Comparison of ENCODE assay signal across 1 cellular context in genomic region chr14:98161366-98161765, GRCh38.
TF ChIP-seq lines count a peak whose summit lies in the region.

No MANE protein-coding gene starts in this region.

TF ChIP-seq in neural cell, 6 proteins besides CTCF, POLR2A, EP300 and RAD21 (continued from another document):
- TF ChIP-seq, protein P1, sequence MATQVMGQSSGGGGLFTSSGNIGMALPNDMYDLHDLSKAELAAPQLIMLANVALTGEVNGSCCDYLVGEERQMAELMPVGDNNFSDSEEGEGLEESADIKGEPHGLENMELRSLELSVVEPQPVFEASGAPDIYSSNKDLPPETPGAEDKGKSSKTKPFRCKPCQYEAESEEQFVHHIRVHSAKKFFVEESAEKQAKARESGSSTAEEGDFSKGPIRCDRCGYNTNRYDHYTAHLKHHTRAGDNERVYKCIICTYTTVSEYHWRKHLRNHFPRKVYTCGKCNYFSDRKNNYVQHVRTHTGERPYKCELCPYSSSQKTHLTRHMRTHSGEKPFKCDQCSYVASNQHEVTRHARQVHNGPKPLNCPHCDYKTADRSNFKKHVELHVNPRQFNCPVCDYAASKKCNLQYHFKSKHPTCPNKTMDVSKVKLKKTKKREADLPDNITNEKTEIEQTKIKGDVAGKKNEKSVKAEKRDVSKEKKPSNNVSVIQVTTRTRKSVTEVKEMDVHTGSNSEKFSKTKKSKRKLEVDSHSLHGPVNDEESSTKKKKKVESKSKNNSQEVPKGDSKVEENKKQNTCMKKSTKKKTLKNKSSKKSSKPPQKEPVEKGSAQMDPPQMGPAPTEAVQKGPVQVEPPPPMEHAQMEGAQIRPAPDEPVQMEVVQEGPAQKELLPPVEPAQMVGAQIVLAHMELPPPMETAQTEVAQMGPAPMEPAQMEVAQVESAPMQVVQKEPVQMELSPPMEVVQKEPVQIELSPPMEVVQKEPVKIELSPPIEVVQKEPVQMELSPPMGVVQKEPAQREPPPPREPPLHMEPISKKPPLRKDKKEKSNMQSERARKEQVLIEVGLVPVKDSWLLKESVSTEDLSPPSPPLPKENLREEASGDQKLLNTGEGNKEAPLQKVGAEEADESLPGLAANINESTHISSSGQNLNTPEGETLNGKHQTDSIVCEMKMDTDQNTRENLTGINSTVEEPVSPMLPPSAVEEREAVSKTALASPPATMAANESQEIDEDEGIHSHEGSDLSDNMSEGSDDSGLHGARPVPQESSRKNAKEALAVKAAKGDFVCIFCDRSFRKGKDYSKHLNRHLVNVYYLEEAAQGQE (IDR thresholded peaks at IDR 0.05; ENCODE audit: borderline replicate concordance) = no peak
- TF ChIP-seq MXI1 (conservative IDR thresholded peaks at IDR 0.05; ENCODE audit: poor library complexity, severe bottlenecking) = no peak
- no peak for TF ChIP-seq TAF1 (IDR thresholded peaks at IDR 0.05; ENCODE audit: low read depth)
